ENCODE assay signal across 32 cellular contexts in genomic region chr3:53913401-53913800, GRCh38.
"Had no signal": no experiment of that assay in that cellular context is flagged by ENCODE, and none has a peak within 500 bp of the region (broad histone marks: within the 10 kb centered on the region; RNA-seq: fewer than 3 reads in every experiment).

No MANE protein-coding gene starts in this region.

- H3K9me3 ChIP-seq: gastrocnemius medialis had no signal

- H3K4me3 ChIP-seq: esophagus muscularis mucosa, gastrocnemius medialis, heart left ventricle had no signal

- H3K36me3 ChIP-seq: brain microvascular endothelial cell, esophagus muscularis mucosa, gastrocnemius medialis, heart left ventricle, WERI-Rb-1 had no signal

- ATAC-seq: activated CD4-positive, CD25-positive, alpha-beta regulatory T cell treated with anti-CD3 and anti-CD28 coated beads, Interleukin-2, amount 50 U/mL, for 24 hours; activated CD8-positive, alpha-beta T cell treated with anti-CD3 and anti-CD28 coated beads for 36 hours; activated T-cell treated with anti-CD3 and anti-CD28 coated beads, Interleukin-2, amount 50 U/mL, for 4 hours; activated T-helper 17 cell treated with anti-CD3 and anti-CD28 coated beads, Interleukin-2, amount 50 U/mL, for 72 hours; effector memory CD8-positive, alpha-beta T cell; foreskin keratinocyte; gastrocnemius medialis; heart left ventricle; T-helper 17 cell had no signal

- H3K4me1 ChIP-seq: esophagus muscularis mucosa, foreskin keratinocyte, gastrocnemius medialis, heart left ventricle had no signal

- H3K27ac ChIP-seq: brain microvascular endothelial cell, esophagus muscularis mucosa, foreskin keratinocyte, gastrocnemius medialis, heart left ventricle, WERI-Rb-1 had no signal

- H3K27me3 ChIP-seq: brain microvascular endothelial cell had no signal

- DNase-seq: activated B cell treated with CpG ODN at 0.5 μM for 24 hours; activated CD4-positive, alpha-beta T cell treated with anti-CD3 and anti-CD28 coated beads for 48 hours; activated CD4-positive, alpha-beta T cell treated with anti-CD3 and anti-CD28 coated beads, Interleukin-2, amount 50 U/mL, for 1 hour; activated CD4-positive, alpha-beta T cell treated with anti-CD3 and anti-CD28 coated beads, Interleukin-2, amount 50 U/mL, for 48 hours; activated CD8-positive, alpha-beta memory T cell treated with anti-CD3 and anti-CD28 coated beads for 24 hours; activated CD8-positive, alpha-beta T cell treated with anti-CD3 and anti-CD28 coated beads for 36 hours; activated effector memory CD4-positive, alpha-beta T cell treated with Interleukin-2 at 50 U/mL for 16 hours; activated gamma-delta T cell treated with Interleukin-2 at 50 U/mL for 16 hours; activated naive CD4-positive, alpha-beta T cell treated with anti-CD3 and anti-CD28 coated beads, Interleukin-2, amount 50 U/mL, for 16 hours; activated naive CD4-positive, alpha-beta T cell treated with Interleukin-2 at 50 U/mL for 16 hours; activated T-cell treated with anti-CD3 and anti-CD28 coated beads, Interleukin-2, amount 50 U/mL, for 4 hours; amniotic stem cell; anterior cingulate cortex; brain microvascular endothelial cell; cortex of kidney; dermis blood vessel endothelial cell; effector CD4-positive, alpha-beta T cell; effector memory CD8-positive, alpha-beta T cell; erythroblast; foreskin keratinocyte; gastrocnemius medialis; glutamatergic neuron; heart left ventricle; T-helper 17 cell; T1000; WERI-Rb-1 had no signal

- FAIRE-seq: astrocyte, bronchial epithelial cell, colon had no signal
